1 cellular context compared by ENCODE assay signal in genomic region chr7:135193615-135194081, GRCh38.
TF ChIP-seq lines count a peak whose summit lies in the region.

No MANE protein-coding gene starts in this region.

TF ChIP-seq in WTC11, 78 proteins besides CTCF, POLR2A, EP300 and RAD21:
- TF ChIP-seq GRHL2 (CRISPR knock-in tag; IDR thresholded peaks at IDR 0.05; ENCODE audit: insufficient replicate concordance, severe bottlenecking) (no peak), ERG (CRISPR knock-in tag; IDR thresholded peaks at IDR 0.05) (no peak), OVOL2 (CRISPR knock-in tag; IDR thresholded peaks at IDR 0.05; ENCODE audit: borderline replicate concordance) (no peak), ZNF263 (CRISPR knock-in tag; IDR thresholded peaks at IDR 0.05; ENCODE audit: low read depth) (no peak), SMAD3 (CRISPR knock-in tag; IDR thresholded peaks at IDR 0.05; ENCODE audit: borderline replicate concordance) (no peak), CREB1 (CRISPR knock-in tag; IDR thresholded peaks at IDR 0.05) (no peak), TEAD4 (CRISPR knock-in tag; IDR thresholded peaks at IDR 0.05) (no peak), ZNF416 (CRISPR knock-in tag; IDR thresholded peaks at IDR 0.05) (no peak), ZNF396 (CRISPR knock-in tag; IDR thresholded peaks at IDR 0.05; ENCODE audit: borderline replicate concordance) (no peak), MYBL2 (CRISPR knock-in tag; IDR thresholded peaks at IDR 0.05) (no peak), CBFB (CRISPR knock-in tag; IDR thresholded peaks at IDR 0.05; ENCODE audit: low read depth) (no peak), JAZF1 (CRISPR knock-in tag; IDR thresholded peaks at IDR 0.05) (no peak), PRRX2 (CRISPR knock-in tag; IDR thresholded peaks at IDR 0.05) (no peak)
- TF ChIP-seq, protein P1, sequence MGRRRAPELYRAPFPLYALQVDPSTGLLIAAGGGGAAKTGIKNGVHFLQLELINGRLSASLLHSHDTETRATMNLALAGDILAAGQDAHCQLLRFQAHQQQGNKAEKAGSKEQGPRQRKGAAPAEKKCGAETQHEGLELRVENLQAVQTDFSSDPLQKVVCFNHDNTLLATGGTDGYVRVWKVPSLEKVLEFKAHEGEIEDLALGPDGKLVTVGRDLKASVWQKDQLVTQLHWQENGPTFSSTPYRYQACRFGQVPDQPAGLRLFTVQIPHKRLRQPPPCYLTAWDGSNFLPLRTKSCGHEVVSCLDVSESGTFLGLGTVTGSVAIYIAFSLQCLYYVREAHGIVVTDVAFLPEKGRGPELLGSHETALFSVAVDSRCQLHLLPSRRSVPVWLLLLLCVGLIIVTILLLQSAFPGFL (CRISPR knock-in tag; IDR thresholded peaks at IDR 0.05; ENCODE audit: borderline replicate concordance): no peak
- TF ChIP-seq, protein P2, sequence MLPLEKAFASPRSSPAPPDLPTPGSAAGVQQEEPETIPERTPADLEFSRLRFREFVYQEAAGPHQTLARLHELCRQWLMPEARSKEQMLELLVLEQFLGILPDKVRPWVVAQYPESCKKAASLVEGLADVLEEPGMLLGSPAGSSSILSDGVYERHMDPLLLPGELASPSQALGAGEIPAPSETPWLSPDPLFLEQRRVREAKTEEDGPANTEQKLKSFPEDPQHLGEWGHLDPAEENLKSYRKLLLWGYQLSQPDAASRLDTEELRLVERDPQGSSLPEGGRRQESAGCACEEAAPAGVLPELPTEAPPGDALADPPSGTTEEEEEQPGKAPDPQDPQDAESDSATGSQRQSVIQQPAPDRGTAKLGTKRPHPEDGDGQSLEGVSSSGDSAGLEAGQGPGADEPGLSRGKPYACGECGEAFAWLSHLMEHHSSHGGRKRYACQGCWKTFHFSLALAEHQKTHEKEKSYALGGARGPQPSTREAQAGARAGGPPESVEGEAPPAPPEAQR (CRISPR knock-in tag; IDR thresholded peaks at IDR 0.05): no peak
